In genomic region chr3:61634678-61635077, GRCh38 we compare ENCODE assay signal across 21 cellular contexts.
A peak's percentile ranks its signal among the peaks of the same experiment; 100 is the strongest.
DNase-seq lines count a peak whose midpoint lies in the region; ATAC-seq and TF ChIP-seq lines count a peak whose summit lies in the region.
"Had no signal": no experiment of that assay in that cellular context is flagged by ENCODE, and none has a peak within 500 bp of the region (broad histone marks: within the 10 kb centered on the region; RNA-seq: fewer than 3 reads in every experiment).

No MANE protein-coding gene starts in this region.

- peaks cover 0 to 29% (median 8%) of the 10 kb centered on the region in 4 donors for H3K4me1 ChIP-seq in right lobe of liver
- no peaks in the 10 kb centered on the region for H3K4me1 ChIP-seq in CD8-positive, alpha-beta memory T cell (ENCODE audit: insufficient read depth, low read length)
- H3K4me1 ChIP-seq: neural progenitor cell had no signal

- WGBS in right lobe of liver (ENCODE audit: insufficient coverage, low coverage, low lambda C conversion rate, missing lambda C conversion rate) = 19% methylated on average over 3 of the region's 3 CpGs

- H3K27ac ChIP-seq in right lobe of liver = no peak overlapping the region
- H3K27ac ChIP-seq in CD8-positive, alpha-beta memory T cell (ENCODE audit: low read depth, low read length) = no peak overlapping the region
- H3K27ac ChIP-seq: neural progenitor cell, psoas muscle had no signal

- H3K4me3 Mint-ChIP-seq in HFFc6 = no peak overlapping the region
- H3K4me3 Mint-ChIP-seq in CD8-positive, alpha-beta memory T cell = no peak overlapping the region
- H3K4me3 Mint-ChIP-seq: dendritic cell treated with granulocyte-macrophage colony-stimulating factor and Interleukin-4, amounts not matched to agents 40 ng/mL and 50 ng/mL, for 4 days; neural progenitor cell had no signal

- no peaks in the 10 kb centered on the region for H3K9me3 Mint-ChIP-seq in HFFc6
- H3K9me3 Mint-ChIP-seq in CD8-positive, alpha-beta memory T cell = peaks cover 0 to 3% (median 0%) of the 10 kb centered on the region in 5 donors
- H3K9me3 Mint-ChIP-seq: dendritic cell treated with granulocyte-macrophage colony-stimulating factor and Interleukin-4, amounts not matched to agents 40 ng/mL and 50 ng/mL, for 4 days had no signal

- peaks cover 82% of the 10 kb centered on the region for H3K4me1 Mint-ChIP-seq in HFFc6 (ENCODE audit: low read depth)
- no peaks in the 10 kb centered on the region for H3K4me1 Mint-ChIP-seq in CD8-positive, alpha-beta memory T cell
- H3K4me1 Mint-ChIP-seq: neural progenitor cell had no signal

- H3K27ac Mint-ChIP-seq in HFFc6 = peak overlapping the region; percentile 58; the same call in 1 of the 2 replicates
- H3K27ac Mint-ChIP-seq in CD8-positive, alpha-beta memory T cell = no peak overlapping the region
- H3K27ac Mint-ChIP-seq: dendritic cell treated with granulocyte-macrophage colony-stimulating factor and Interleukin-4, amounts not matched to agents 40 ng/mL and 50 ng/mL, for 4 days; neural progenitor cell had no signal

- TF ChIP-seq CTCF in HFFc6 (IDR thresholded peaks at IDR 0.05) (no peak), right lobe of liver (IDR thresholded peaks at IDR 0.05) (no peak)

- no peak for TF ChIP-seq POLR2A in right lobe of liver (IDR thresholded peaks at IDR 0.05)

- H3K4me3 ChIP-seq in right lobe of liver = no peak overlapping the region
- no peak overlapping the region for H3K4me3 ChIP-seq in CD8-positive, alpha-beta memory T cell (ENCODE audit: low read length)
- H3K4me3 ChIP-seq: heart left ventricle, MG63, neural progenitor cell, psoas muscle had no signal

- intact Hi-C loops in right lobe of liver (cut with DNase I) = no loop called here

- POLR2A ChIA-PET in CD8-positive, alpha-beta memory T cell (lab: Charles Lee) = no interaction called here

- in situ Hi-C loops in Caki2 (cut with HindIII; ENCODE audit: low pct_unique_long_range_greater_than_20kb, low sequenced_read_pairs) = no loop called here

- no peaks in the 10 kb centered on the region for H3K36me3 ChIP-seq in right lobe of liver
- no peaks in the 10 kb centered on the region for H3K36me3 ChIP-seq in CD8-positive, alpha-beta memory T cell (ENCODE audit: insufficient read depth, low read length)
- H3K36me3 ChIP-seq: heart left ventricle, MG63, neural progenitor cell had no signal

- CTCF ChIA-PET in CD8-positive, alpha-beta memory T cell (lab: Charles Lee) = no interaction called here

- H3K27me3 ChIP-seq in right lobe of liver = no peaks in the 10 kb centered on the region
- H3K27me3 ChIP-seq in CD8-positive, alpha-beta memory T cell (ENCODE audit: insufficient read depth, low read length, poor library complexity, severe bottlenecking) = no peaks in the 10 kb centered on the region
- H3K27me3 ChIP-seq: heart left ventricle, MG63, neural progenitor cell had no signal

- peaks cover 6% of the 10 kb centered on the region for H3K36me3 Mint-ChIP-seq in HFFc6 (ENCODE audit: low read depth)
- H3K36me3 Mint-ChIP-seq in CD8-positive, alpha-beta memory T cell = no peaks in the 10 kb centered on the region

- ATAC-seq in right lobe of liver = peak; percentile 65 to 73 (median 70)
- ATAC-seq: psoas muscle; stimulated activated naive CD8-positive, alpha-beta T cell treated with anti-CD3 and anti-CD28 coated beads, Interleukin-15, Interleukin-2, amounts not matched to agents 100 U/mL and 50 U/mL, for 24 hours had no signal

- DNase-seq in Caki2 (ENCODE audit: low read depth) = peak; percentile 59
- DNase-seq in HFFc6 = peak; percentile 10
- peak; percentile 15 for DNase-seq in astrocyte of the hippocampus (ENCODE audit: low read depth, low spot score)
- no peak for DNase-seq in right lobe of liver
- DNase-seq in NCI-H187 (lab: John Stamatoyannopoulos, UW) = no peak
- no peak for DNase-seq in NCI-H748 treated with DMSO at 0.1 percent for 48 hours (lab: John Stamatoyannopoulos, UW)
- no peak for DNase-seq in CD8-positive, alpha-beta memory T cell
- no peak for DNase-seq in LoVo (ENCODE audit: low spot score)
- DNase-seq: activated CD4-positive, alpha-beta T cell treated with anti-CD3 and anti-CD28 coated beads for 1 hour; activated gamma-delta T cell treated with Interleukin-2 at 50 U/mL for 16 hours; activated T-cell treated with anti-CD3 and anti-CD28 coated beads, Interleukin-2, amount 50 U/mL, for 1 hour; amniotic stem cell; caudate nucleus; heart left ventricle; MG63; NCI-H1417 treated with DMSO at 0.1 percent for 48 hours; psoas muscle; stimulated activated CD4-positive, alpha-beta T cell treated with anti-CD3 and anti-CD28 coated beads, Interleukin-4, amount 100 ng/mL, for 24 hours; stimulated activated naive CD8-positive, alpha-beta T cell treated with anti-CD3 and anti-CD28 coated beads, Interleukin-15, Interleukin-2, amounts not matched to agents 100 U/mL and 50 U/mL, for 24 hours had no signal

- H3K9me3 ChIP-seq in right lobe of liver = no peaks in the 10 kb centered on the region
- H3K9me3 ChIP-seq in CD8-positive, alpha-beta memory T cell (ENCODE audit: low read length) = no peaks in the 10 kb centered on the region
- H3K9me3 ChIP-seq: MG63, psoas muscle had no signal

- H3K27me3 Mint-ChIP-seq in HFFc6 (ENCODE audit: insufficient read depth) = no peaks in the 10 kb centered on the region; the same call in 1 of the 2 replicates
- H3K27me3 Mint-ChIP-seq in CD8-positive, alpha-beta memory T cell = no peaks in the 10 kb centered on the region
- H3K27me3 Mint-ChIP-seq: dendritic cell treated with granulocyte-macrophage colony-stimulating factor and Interleukin-4, amounts not matched to agents 40 ng/mL and 50 ng/mL, for 4 days had no signal

Comparison
In these comparisons a context has a peak if more than half of its experiments do, and no peak if none do; other contexts are left out.
1. DNase-seq: peak in Caki2 (single experiment), HFFc6 (single experiment) and astrocyte of the hippocampus (single experiment); none in right lobe of liver (0 of 3), NCI-H187 (0 of 2), NCI-H748 treated with DMSO at 0.1 percent for 48 hours (single experiment), CD8-positive, alpha-beta memory T cell (0 of 5) and LoVo (single experiment).